In genomic region chr5:85109616-85110015, GRCh38 we compare ENCODE assay signal across 21 cellular contexts.
"Had no signal": no experiment of that assay in that cellular context is flagged by ENCODE, and none has a peak within 500 bp of the region (broad histone marks: within the 10 kb centered on the region; RNA-seq: fewer than 3 reads in every experiment).

No MANE protein-coding gene starts in this region.

- FAIRE-seq: TTC549 had no signal

- ATAC-seq: activated CD8-positive, alpha-beta T cell treated with anti-CD3 and anti-CD28 coated beads for 36 hours; body of pancreas; Panc1 had no signal

- DNase-seq: activated CD4-positive, alpha-beta T cell treated with anti-CD3 and anti-CD28 coated beads, Interleukin-2, amount 10 ng/mL, durations not matched to agents 24 days and 14 days; activated CD4-positive, alpha-beta T cell treated with anti-CD3 and anti-CD28 coated beads, Interleukin-2, amount 50 U/mL, for 4 hours; activated CD8-positive, alpha-beta T cell treated with anti-CD3 and anti-CD28 coated beads for 36 hours; activated gamma-delta T cell; activated naive CD4-positive, alpha-beta T cell treated with Interleukin-2 at 50 U/mL for 16 hours; activated naive CD8-positive, alpha-beta T cell treated with anti-CD3 and anti-CD28 coated beads, Interleukin-2, amount 10 ng/mL, durations not matched to agents 7 days and 5 days; activated T-cell treated with anti-CD3 and anti-CD28 coated beads, Interleukin-2, amount 50 U/mL, for 24 hours; adrenal gland; body of pancreas; Karpas-422; NCI-H1105; NCI-H1436; NCI-H1694; NCI-H1930; NCI-H2081 treated with DMSO at 0.1 percent for 48 hours; NCI-H226; NCI-H524 treated with DMSO at 0.1 percent for 48 hours; SHP77; SJCRH30 had no signal
